Comparison of ENCODE assay signal across 19 cellular contexts in genomic region chr6:68994561-68994960, GRCh38.
DNase-seq lines count a peak whose midpoint lies in the region; ATAC-seq and TF ChIP-seq lines count a peak whose summit lies in the region.
"Had no signal": no experiment of that assay in that cellular context is flagged by ENCODE, and none has a peak within 500 bp of the region (broad histone marks: within the 10 kb centered on the region; RNA-seq: fewer than 3 reads in every experiment).

No MANE protein-coding gene starts in this region.

- H3K9me3 ChIP-seq in psoas muscle, result no peaks in the 10 kb centered on the region

- H3K4me3 ChIP-seq in astrocyte of the spinal cord (ENCODE audit: low read depth, low read length) (no peak overlapping the region), psoas muscle (no peak overlapping the region)

- intact Hi-C loops in psoas muscle (cut with DNase I), result no loop called here

- no peak overlapping the region for H3K27ac ChIP-seq in psoas muscle

- TF ChIP-seq CTCF in astrocyte of the spinal cord (IDR thresholded peaks at IDR 0.05; ENCODE audit: low read depth, low read length), result no peak
- no peak for TF ChIP-seq CTCF in psoas muscle (IDR thresholded peaks at IDR 0.05)

- H3K4me1 ChIP-seq in psoas muscle, result no peaks in the 10 kb centered on the region

- in situ Hi-C loops in astrocyte of the spinal cord (cut with HindIII; ENCODE audit: low sequenced_read_pairs), result no loop called here

- WGBS in psoas muscle, 3 donors, result 66 to 83% (median 72%) methylated on average over 1 of the region's 1 CpG

- ATAC-seq in psoas muscle (no peak), HG03442 (IDR thresholded peaks at IDR 0.05; ENCODE audit: unreplicated experiment) (no peak), HG03565 (IDR thresholded peaks at IDR 0.05; ENCODE audit: unreplicated experiment) (no peak)

- DNase-seq in COR-L47 (lab: John Stamatoyannopoulos, UW) (peak; percentile 3), astrocyte of the spinal cord (ENCODE audit: low read depth, low spot score) (peak; percentile 18), fibroblast of gingiva (ENCODE audit: low read depth) (peak; percentile 6), renal cortical epithelial cell (ENCODE audit: low read depth) (peak; percentile 16), psoas muscle (no peak)
- DNase-seq: 8988T, DMS153, DND-41, KG1, NCI-H1048, NCI-H1417, NCI-H1694 treated with DMSO at 0.1 percent for 48 hours, NCI-H2081, NCI-H2227 treated with DMSO at 0.1 percent for 48 hours, NCI-H69, RPMI8226, SHP77 had no signal

- H3K27me3 ChIP-seq in psoas muscle (ENCODE audit: insufficient read depth in 3 of 3, low read length in 2 of 3), result no peaks in the 10 kb centered on the region

- H3K36me3 ChIP-seq in psoas muscle (ENCODE audit: insufficient read depth in 1 of 2, low read depth in 1 of 2), result no peaks in the 10 kb centered on the region

Comparison
In these comparisons a context has a peak if more than half of its experiments do, and no peak if none do; other contexts are left out.
1. DNase-seq: peak in COR-L47 (single experiment), astrocyte of the spinal cord (single experiment), fibroblast of gingiva (single experiment) and renal cortical epithelial cell (single experiment); none in psoas muscle (0 of 2).